In the genomic region with DNA sequence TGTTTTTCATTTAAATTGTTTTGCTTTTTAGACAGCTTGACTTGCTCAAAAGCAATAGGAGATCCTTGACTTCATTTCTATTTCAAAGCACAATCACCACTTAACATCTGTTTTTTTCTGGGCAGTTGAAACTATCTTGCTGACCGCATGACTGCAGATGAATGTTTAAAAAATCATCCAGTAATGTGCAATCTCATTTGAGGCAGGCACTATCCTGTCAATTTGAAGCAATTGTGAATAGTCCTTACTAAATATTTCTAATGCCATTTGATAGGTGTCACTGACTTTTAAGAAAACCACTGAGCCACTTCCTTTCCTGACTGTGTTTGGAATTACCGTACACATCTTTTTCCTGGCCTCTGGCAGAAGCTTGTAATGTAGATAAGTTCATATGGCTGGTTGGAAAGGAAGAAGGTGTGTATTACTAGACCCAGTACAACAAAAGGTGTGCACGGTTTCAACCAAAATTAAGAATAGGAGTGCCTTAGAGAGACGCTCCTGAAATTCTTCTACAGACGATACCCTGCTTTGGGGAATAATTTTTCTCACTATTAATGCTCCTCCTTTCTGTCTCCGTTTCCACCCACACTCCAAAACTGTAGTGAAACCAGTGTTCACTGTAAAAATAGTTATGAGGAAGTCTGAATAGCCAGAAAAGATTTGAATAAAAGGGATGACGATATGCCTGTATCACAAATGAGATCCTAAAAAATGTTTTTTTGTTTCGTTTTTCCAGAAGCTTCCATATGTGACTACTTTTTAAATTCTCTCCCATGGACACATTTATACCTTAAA, we compare ENCODE assay signal across 12 cellular contexts.
A peak's percentile ranks its signal among the peaks of the same experiment; 100 is the strongest.
DNase-seq lines count a peak whose midpoint lies in the region; ATAC-seq, FAIRE-seq and TF ChIP-seq lines count a peak whose summit lies in the region.
"Had no signal": no experiment of that assay in that cellular context is flagged by ENCODE, and none has a peak within 500 bp of the region (broad histone marks: within the 10 kb centered on the region; RNA-seq: fewer than 3 reads in every experiment).

No MANE protein-coding gene starts in this region.

- no peaks in the 10 kb centered on the region for H3K36me3 ChIP-seq in bronchial epithelial cell (ENCODE audit: control insufficient read depth, insufficient read depth, low read length)

- H3K27ac Mint-ChIP-seq in activated CD4-positive, alpha-beta T cell treated with anti-CD3 and anti-CD28 coated beads, Interleukin-2, amount 10 ng/mL, durations not matched to agents 24 days and 14 days = no peak overlapping the region
- no peak overlapping the region for H3K27ac Mint-ChIP-seq in T-helper 17 cell
- H3K27ac Mint-ChIP-seq: activated CD8-positive, alpha-beta memory T cell treated with anti-CD3 and anti-CD28 coated beads, Interleukin-2, amount 10 ng/mL, durations not matched to agents 7 days and 5 days had no signal

- FAIRE-seq in bronchial epithelial cell (lab: Jason Lieb, UNC) = no peak
- FAIRE-seq: D721Med had no signal

- H3K4me3 Mint-ChIP-seq in activated CD4-positive, alpha-beta T cell treated with anti-CD3 and anti-CD28 coated beads, Interleukin-2, amount 10 ng/mL, durations not matched to agents 24 days and 14 days = no peak overlapping the region
- no peak overlapping the region for H3K4me3 Mint-ChIP-seq in T-helper 17 cell
- H3K4me3 Mint-ChIP-seq: activated CD8-positive, alpha-beta memory T cell treated with anti-CD3 and anti-CD28 coated beads, Interleukin-2, amount 10 ng/mL, durations not matched to agents 7 days and 5 days had no signal

- no peak overlapping the region for H3K4me3 ChIP-seq in bronchial epithelial cell (ENCODE audit: low read depth, low read length)
- H3K4me3 ChIP-seq: lung had no signal

- TF ChIP-seq CTCF in bronchial epithelial cell (IDR thresholded peaks at IDR 0.05; ENCODE audit: insufficient read depth, low read length, severe bottlenecking) = no peak

- intact Hi-C loops in activated CD4-positive, alpha-beta T cell treated with anti-CD3 and anti-CD28 coated beads, Interleukin-2, amount 10 ng/mL, durations not matched to agents 24 days and 14 days (cut with micrococcal nuclease) = no loop called here

- peak; percentile 75 for DNase-seq in GM03348 (ENCODE audit: low spot score)
- DNase-seq in MV-4-11 (lab: John Stamatoyannopoulos, UW) = peak; percentile 26
- DNase-seq in bronchial epithelial cell (ENCODE audit: low read depth) = peak; percentile 96
- peak; percentile 72 for DNase-seq in non-pigmented ciliary epithelial cell (ENCODE audit: low read depth)
- no peak for DNase-seq in activated CD4-positive, alpha-beta T cell treated with anti-CD3 and anti-CD28 coated beads, Interleukin-2, amount 10 ng/mL, durations not matched to agents 24 days and 14 days
- DNase-seq in middle frontal gyrus (ENCODE audit: extremely low spot score, low spot score) = no peak
- DNase-seq in NCI-H128 (lab: John Stamatoyannopoulos, UW; ENCODE audit: unreplicated experiment) = no peak
- no peak for DNase-seq in T-helper 17 cell
- DNase-seq: activated CD8-positive, alpha-beta memory T cell treated with anti-CD3 and anti-CD28 coated beads, Interleukin-2, amount 10 ng/mL, durations not matched to agents 7 days and 5 days; NCI-H526 had no signal

- no peaks in the 10 kb centered on the region for H3K9me3 ChIP-seq in T-helper 17 cell (ENCODE audit: control insufficient read depth, low read length, poor library complexity, severe bottlenecking)

- ATAC-seq in T-helper 17 cell = no peak
- ATAC-seq: activated CD8-positive, alpha-beta memory T cell treated with anti-CD3 and anti-CD28 coated beads, Interleukin-2, amount 10 ng/mL, durations not matched to agents 7 days and 5 days had no signal

- no peaks in the 10 kb centered on the region for H3K27me3 ChIP-seq in bronchial epithelial cell (ENCODE audit: control insufficient read depth, insufficient read depth, low read length)

- no peaks in the 10 kb centered on the region for H3K36me3 Mint-ChIP-seq in activated CD4-positive, alpha-beta T cell treated with anti-CD3 and anti-CD28 coated beads, Interleukin-2, amount 10 ng/mL, durations not matched to agents 24 days and 14 days (ENCODE audit: low read depth)
- no peaks in the 10 kb centered on the region for H3K36me3 Mint-ChIP-seq in T-helper 17 cell (ENCODE audit: low read depth)
- H3K36me3 Mint-ChIP-seq: activated CD8-positive, alpha-beta memory T cell treated with anti-CD3 and anti-CD28 coated beads, Interleukin-2, amount 10 ng/mL, durations not matched to agents 7 days and 5 days had no signal

- peaks cover 5% of the 10 kb centered on the region for H3K27me3 Mint-ChIP-seq in activated CD4-positive, alpha-beta T cell treated with anti-CD3 and anti-CD28 coated beads, Interleukin-2, amount 10 ng/mL, durations not matched to agents 24 days and 14 days
- H3K27me3 Mint-ChIP-seq in T-helper 17 cell = peaks cover 19% of the 10 kb centered on the region

- H3K9me3 Mint-ChIP-seq in activated CD4-positive, alpha-beta T cell treated with anti-CD3 and anti-CD28 coated beads, Interleukin-2, amount 10 ng/mL, durations not matched to agents 24 days and 14 days = no peaks in the 10 kb centered on the region

- no peaks in the 10 kb centered on the region for H3K4me1 Mint-ChIP-seq in activated CD4-positive, alpha-beta T cell treated with anti-CD3 and anti-CD28 coated beads, Interleukin-2, amount 10 ng/mL, durations not matched to agents 24 days and 14 days
- no peaks in the 10 kb centered on the region for H3K4me1 Mint-ChIP-seq in T-helper 17 cell
- H3K4me1 Mint-ChIP-seq: activated CD8-positive, alpha-beta memory T cell treated with anti-CD3 and anti-CD28 coated beads, Interleukin-2, amount 10 ng/mL, durations not matched to agents 7 days and 5 days had no signal

Comparison
In these comparisons a context has a peak if more than half of its experiments do, and no peak if none do; other contexts are left out.
1. DNase-seq: peak in GM03348 (single experiment), MV-4-11 (single experiment), bronchial epithelial cell (single experiment) and non-pigmented ciliary epithelial cell (single experiment); none in activated CD4-positive, alpha-beta T cell treated with anti-CD3 and anti-CD28 coated beads, Interleukin-2, amount 10 ng/mL, durations not matched to agents 24 days and 14 days (single experiment), middle frontal gyrus (single experiment), NCI-H128 (single experiment) and T-helper 17 cell (0 of 3).